ENCODE assay signal across 8 cellular contexts in the genomic region with DNA sequence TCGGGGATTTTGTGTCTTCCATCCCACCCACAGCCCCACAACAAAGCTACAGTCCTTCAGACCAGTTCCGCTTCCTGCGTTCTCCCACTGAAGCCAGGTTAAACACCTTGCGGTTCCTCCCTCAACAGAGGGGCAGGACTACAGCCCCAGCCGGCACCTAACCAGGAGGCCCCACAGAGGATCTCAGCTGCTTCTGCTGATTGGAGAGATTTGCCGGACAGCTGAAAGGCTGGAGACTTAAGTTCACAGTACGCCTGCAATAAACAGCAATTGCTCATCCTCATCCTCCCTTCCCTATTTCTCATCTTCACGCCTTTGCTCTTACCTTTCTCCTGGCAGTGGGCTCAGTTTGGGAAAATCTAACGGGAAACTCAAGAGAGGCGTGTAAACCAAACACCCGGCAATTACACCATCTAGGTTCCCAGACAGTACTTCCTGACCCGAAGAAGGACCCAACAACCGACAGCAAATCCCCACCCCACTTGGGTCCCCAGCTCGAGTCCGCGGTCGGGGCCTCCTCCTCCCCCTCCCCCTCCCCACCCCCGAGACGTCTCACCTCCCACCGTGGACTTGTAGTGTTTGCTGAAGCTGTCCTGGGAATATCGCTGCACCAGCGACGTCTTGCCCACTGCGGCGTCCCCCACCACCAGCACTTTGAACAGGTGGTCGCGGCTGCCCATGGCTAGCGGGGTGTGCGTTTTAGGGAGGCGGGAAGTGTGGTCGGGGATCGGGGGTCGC. TPM values are rescaled to one million over a fixed set of nuclear protein-coding genes. Genes with fewer than 3 reads are reported as not detected.
DNase-seq lines count a peak whose midpoint lies in the region; ATAC-seq, FAIRE-seq and TF ChIP-seq lines count a peak whose summit lies in the region.

No MANE protein-coding gene starts in this region.

- in situ Hi-C loops in GM13977 (cut with MboI; ENCODE audit: low pct_unique_long_range_greater_than_20kb, low sequenced_read_pairs, unreplicated experiment), result loop anchor here (25.0 kb wide), 1 partner anchor 338 kb away; a partner anchor contains a TSS

- peaks cover 6% of the 10 kb centered on the region for H3K4me1 ChIP-seq in HUES64 (ENCODE audit: insufficient read depth, low read length)
- peaks cover 8% of the 10 kb centered on the region for H3K4me1 ChIP-seq in endothelial cell of umbilical vein (ENCODE audit: control insufficient read depth, extremely low read depth, insufficient read depth, low read length)
- H3K4me1 ChIP-seq in thoracic aorta (ENCODE audit: control insufficient read depth in 1 of 2, low read depth in 2 of 2), result peaks cover 14 to 21% of the 10 kb centered on the region in 2 donors

- CTCF ChIA-PET in activated CD8-positive, alpha-beta T cell treated with anti-CD3 and anti-CD28 coated beads, Interleukin-2, amount 10 ng/mL, durations not matched to agents 7 days and 5 days (lab: Charles Lee), result interaction anchor here (0.9 to 7.0 kb wide), 14 partner anchors 8 to 289 kb away, joined by 3 to 49 read pairs (median 5); no protein-coding TSS in a partner anchor
- CTCF ChIA-PET in endothelial cell of umbilical vein (lab: Charles Lee), result interaction anchor here (0.6 to 5.5 kb wide), 10 partner anchors 9 to 1275 kb away, joined by 3 to 30 read pairs (median 6); no protein-coding TSS in a partner anchor

- FAIRE-seq in endothelial cell of umbilical vein (lab: Jason Lieb, UNC), result peak; percentile 12

- H3K4me1 Mint-ChIP-seq in activated CD8-positive, alpha-beta T cell treated with anti-CD3 and anti-CD28 coated beads, Interleukin-2, amount 10 ng/mL, durations not matched to agents 7 days and 5 days (ENCODE audit: low read depth), result peaks cover 56% of the 10 kb centered on the region
- peaks cover 28 to 68% (median 63%) of the 10 kb centered on the region in 4 donors for H3K4me1 Mint-ChIP-seq in naive thymus-derived CD8-positive, alpha-beta T cell

- POLR2A ChIA-PET in activated CD8-positive, alpha-beta T cell treated with anti-CD3 and anti-CD28 coated beads, Interleukin-2, amount 10 ng/mL, durations not matched to agents 7 days and 5 days (lab: Charles Lee), result interaction anchor here (0.7 to 2.6 kb wide), 12 partner anchors 8 to 204 kb away, joined by 3 to 26 read pairs (median 4); a partner anchor contains a TSS
- POLR2A ChIA-PET in endothelial cell of umbilical vein (lab: Charles Lee), result no interaction called here
- POLR2A ChIA-PET in naive thymus-derived CD8-positive, alpha-beta T cell (lab: Charles Lee), result interaction anchor here (0.5 to 5.5 kb wide), 14 partner anchors 9 to 173 kb away, joined by 3 to 84 read pairs (median 6); a partner anchor contains a TSS

- dilution Hi-C loops in endothelial cell of umbilical vein (cut with MboI; ENCODE audit: extremely low pct_ligation_motif_present, low sequenced_read_pairs), result no loop called here

- H3K27ac Mint-ChIP-seq in activated CD8-positive, alpha-beta T cell treated with anti-CD3 and anti-CD28 coated beads, Interleukin-2, amount 10 ng/mL, durations not matched to agents 7 days and 5 days, result peak overlapping the region; percentile 92
- peak overlapping the region; percentile 97 to 98 (median 98) for H3K27ac Mint-ChIP-seq in naive thymus-derived CD8-positive, alpha-beta T cell

- H3K9me3 Mint-ChIP-seq in activated CD8-positive, alpha-beta T cell treated with anti-CD3 and anti-CD28 coated beads, Interleukin-2, amount 10 ng/mL, durations not matched to agents 7 days and 5 days (ENCODE audit: insufficient read depth), result no peaks in the 10 kb centered on the region
- no peaks in the 10 kb centered on the region for H3K9me3 Mint-ChIP-seq in naive thymus-derived CD8-positive, alpha-beta T cell

- DNase-seq in GM13977 (ENCODE audit: low spot score) (peak; percentile 42), endothelial cell of umbilical vein (ENCODE audit: low read depth, low spot score) (peak; percentile 41), thoracic aorta (ENCODE audit: low spot score) (no peak), cerebellum (ENCODE audit: low spot score) (no peak)
- peak; percentile 65 for DNase-seq in activated CD8-positive, alpha-beta T cell treated with anti-CD3 and anti-CD28 coated beads, Interleukin-2, amount 10 ng/mL, durations not matched to agents 7 days and 5 days
- peak; percentile 9 to 69 (median 38) for DNase-seq in naive thymus-derived CD8-positive, alpha-beta T cell

- peak overlapping the region; percentile 87 for H3K4me2 ChIP-seq in endothelial cell of umbilical vein (ENCODE audit: insufficient read depth, low read length)

- H3K27ac ChIP-seq in HUES64 (ENCODE audit: low read depth, low read length) (no peak overlapping the region), endothelial cell of umbilical vein (ENCODE audit: insufficient read depth, low read depth, low read length) (no peak overlapping the region), thoracic aorta (peak overlapping the region; percentile 80 to 86)

- H3K4me3 Mint-ChIP-seq in activated CD8-positive, alpha-beta T cell treated with anti-CD3 and anti-CD28 coated beads, Interleukin-2, amount 10 ng/mL, durations not matched to agents 7 days and 5 days, result peak overlapping the region; percentile 97
- peak overlapping the region; percentile 89 to 99 (median 94) for H3K4me3 Mint-ChIP-seq in naive thymus-derived CD8-positive, alpha-beta T cell

- no peaks in the 10 kb centered on the region for H3K36me3 ChIP-seq in HUES64 (ENCODE audit: insufficient read depth, low read length)
- peaks cover 0 to 2% of the 10 kb centered on the region in 2 experiments for H3K36me3 ChIP-seq in endothelial cell of umbilical vein (ENCODE audit: control insufficient read depth in 2 of 2, extremely low read depth in 1 of 2, insufficient read depth in 2 of 2, low read length in 2 of 2)
- peaks cover 3% of the 10 kb centered on the region for H3K36me3 ChIP-seq in thoracic aorta

- H3K9me1 ChIP-seq in endothelial cell of umbilical vein (replicated peaks; ENCODE audit: control insufficient read depth, extremely low read depth, insufficient read depth, low read length), result no peaks in the 10 kb centered on the region

- H4K20me1 ChIP-seq in endothelial cell of umbilical vein (replicated peaks; ENCODE audit: control insufficient read depth, extremely low read depth, insufficient read depth, low read length), result no peaks in the 10 kb centered on the region

- peaks cover 43% of the 10 kb centered on the region for H3K36me3 Mint-ChIP-seq in activated CD8-positive, alpha-beta T cell treated with anti-CD3 and anti-CD28 coated beads, Interleukin-2, amount 10 ng/mL, durations not matched to agents 7 days and 5 days (ENCODE audit: low read depth)
- H3K36me3 Mint-ChIP-seq in naive thymus-derived CD8-positive, alpha-beta T cell, result peaks cover 0 to 15% (median 15%) of the 10 kb centered on the region in 3 donors

- TF ChIP-seq POLR2A in endothelial cell of umbilical vein (IDR thresholded peaks at IDR 0.05; ENCODE audit: low read depth, low read length), result no peak

- H3K9ac ChIP-seq in HUES64 (ENCODE audit: low read depth, low read length), result peak overlapping the region; percentile 32; the same call in 1 of the 2 replicates
- peak overlapping the region; percentile 39 for H3K9ac ChIP-seq in endothelial cell of umbilical vein (replicated peaks; ENCODE audit: extremely low read depth, insufficient read depth, low read length)

- TF ChIP-seq CTCF in GM13977 (IDR thresholded peaks at IDR 0.05; ENCODE audit: extremely low read depth, insufficient read depth, missing control alignments), result no peak
- TF ChIP-seq CTCF in endothelial cell of umbilical vein (IDR thresholded peaks at IDR 0.05; ENCODE audit: extremely low read depth in 1 of 2, insufficient read depth in 1 of 2, low read depth in 1 of 2, low read length in 2 of 2), result no peak
- no peak for TF ChIP-seq CTCF in thoracic aorta (IDR thresholded peaks at IDR 0.05)

- ATAC-seq in activated CD8-positive, alpha-beta T cell treated with anti-CD3 and anti-CD28 coated beads, Interleukin-2, amount 10 ng/mL, durations not matched to agents 7 days and 5 days, result peak; percentile 52
- peak; percentile 17 to 28 for ATAC-seq in naive thymus-derived CD8-positive, alpha-beta T cell
- no peak for ATAC-seq in thoracic aorta (ENCODE audit: insufficient number of reproducible peaks, low FRiP score, low read depth)
- ATAC-seq in HG02973 (IDR thresholded peaks at IDR 0.05; ENCODE audit: unreplicated experiment), result no peak

- no peaks in the 10 kb centered on the region for H3K27me3 Mint-ChIP-seq in activated CD8-positive, alpha-beta T cell treated with anti-CD3 and anti-CD28 coated beads, Interleukin-2, amount 10 ng/mL, durations not matched to agents 7 days and 5 days (ENCODE audit: low read depth)
- H3K27me3 Mint-ChIP-seq in naive thymus-derived CD8-positive, alpha-beta T cell, result no peaks in the 10 kb centered on the region

- intact Hi-C loops in endothelial cell of umbilical vein (cut with micrococcal nuclease), result loop anchor here (1.0 kb wide), 1 partner anchor 24 kb away; a partner anchor contains a TSS

- H3K9me3 ChIP-seq in HUES64 (ENCODE audit: insufficient read depth, low read depth, low read length), result 0 out of 2 replicates have a peak, but pooled peaks cover 9% of the 10 kb centered on the region
- H3K9me3 ChIP-seq in endothelial cell of umbilical vein (replicated peaks; ENCODE audit: control insufficient read depth, insufficient read depth, low read length), result no peaks in the 10 kb centered on the region
- no peaks in the 10 kb centered on the region for H3K9me3 ChIP-seq in thoracic aorta

- H3K27me3 ChIP-seq in HUES64 (ENCODE audit: insufficient read depth, low read length) (peaks cover 37% of the 10 kb centered on the region), endothelial cell of umbilical vein (ENCODE audit: control insufficient read depth in 2 of 2, insufficient read depth in 2 of 2, low read length in 2 of 2) (no peaks in the 10 kb centered on the region), thoracic aorta (replicated peaks; ENCODE audit: insufficient read depth) (no peaks in the 10 kb centered on the region)

- no TSS peak for BruUV-seq in endothelial cell of umbilical vein (replicated peaks; lab: Mats Ljungman, UMichigan)

- H3K4me3 ChIP-seq in HUES64 (ENCODE audit: low read length), result peak overlapping the region; percentile 78
- peak overlapping the region; percentile 55 to 88 (median 59) for H3K4me3 ChIP-seq in endothelial cell of umbilical vein (replicated peaks in 1 of 3; ENCODE audit: insufficient read depth in 1 of 3, low read depth in 1 of 3, low read length in 3 of 3)
- peak overlapping the region; percentile 85 for H3K4me3 ChIP-seq in thoracic aorta

- H2AFZ ChIP-seq in endothelial cell of umbilical vein (ENCODE audit: low read depth, low read length), result peak overlapping the region; percentile 69

- H3K79me2 ChIP-seq in endothelial cell of umbilical vein (ENCODE audit: control insufficient read depth, insufficient read depth, low read length), result no peaks in the 10 kb centered on the region

- 5% methylated on average over 33 of the region's 33 CpGs for WGBS in HUES64

RNA-seq across cellular contexts. Expression of a gene that starts 0.8 kb away (rescaled TPM):
- polyA plus RNA-seq in HUES64 (2013, experiment 1 of 2), result 6.5 TPM
- 8.9 TPM for polyA plus RNA-seq in HUES64 (2013, experiment 2 of 2)
- 10 to 100 TPM; 42.5 to 42.7 TPM for total RNA-seq in activated CD8-positive, alpha-beta T cell treated with anti-CD3 and anti-CD28 coated beads, Interleukin-2, amount 10 ng/mL, durations not matched to agents 7 days and 5 days
- total RNA-seq in endothelial cell of umbilical vein (18.8 and 23.0 TPM in 2 replicates), thoracic aorta (10 to 100 TPM; 23.5 to 47.2 TPM), cerebellum (3.4 TPM)
- 16.8 and 18.1 TPM in 2 replicates for polyA plus RNA-seq in endothelial cell of umbilical vein
- 11.9 and 13.4 TPM in 2 replicates for polyA plus RNA-seq in endothelial cell of umbilical vein (2011; cell fraction: cytosol; rRNA removed)
- 12.9 and 13.9 TPM in 2 replicates for polyA plus RNA-seq in endothelial cell of umbilical vein (2011; cell fraction: nucleus; rRNA removed)
- 28.1 and 30.2 TPM in 2 replicates for polyA plus RNA-seq in endothelial cell of umbilical vein (2012)
- polyA minus RNA-seq in endothelial cell of umbilical vein, result 20.7 and 22.3 TPM in 2 replicates
- 9.7 TPM for polyA minus RNA-seq in endothelial cell of umbilical vein (2011; cell fraction: cytosol; rRNA and poly(A)+ RNA removed)
- 7.0 and 7.1 TPM in 2 replicates for polyA minus RNA-seq in endothelial cell of umbilical vein (2011; cell fraction: nucleus; rRNA and poly(A)+ RNA removed)
- 10 to 100 TPM; 50.2 to 50.3 TPM for total RNA-seq in naive thymus-derived CD8-positive, alpha-beta T cell
- 100 to 1,000 TPM in 1 of 3 donors, 10 to 100 TPM in 2; 71.3 to 113 (median 84.6) TPM for polyA plus RNA-seq in naive thymus-derived CD8-positive, alpha-beta T cell

RNA-seq across cellular contexts. Expression of a gene that starts 24.5 kb away (rescaled TPM):
- 264 TPM for polyA plus RNA-seq in HUES64 (2013, experiment 1 of 2)
- polyA plus RNA-seq in HUES64 (2013, experiment 2 of 2), result 318 TPM
- total RNA-seq in activated CD8-positive, alpha-beta T cell treated with anti-CD3 and anti-CD28 coated beads, Interleukin-2, amount 10 ng/mL, durations not matched to agents 7 days and 5 days, result 100 to 1,000 TPM; 236 to 237 TPM
- total RNA-seq in endothelial cell of umbilical vein (282 and 288 TPM in 2 replicates), thoracic aorta (100 to 1,000 TPM in 1 of 2 donors, 10 to 100 TPM in 1; 80.6 to 116 TPM), cerebellum (189 TPM)
- 40.2 and 53.7 TPM in 2 replicates for polyA plus RNA-seq in endothelial cell of umbilical vein
- 46.4 and 48.7 TPM in 2 replicates for polyA plus RNA-seq in endothelial cell of umbilical vein (2011; cell fraction: cytosol; rRNA removed)
- 24.7 and 36.7 TPM in 2 replicates for polyA plus RNA-seq in endothelial cell of umbilical vein (2011; cell fraction: nucleus; rRNA removed)
- polyA plus RNA-seq in endothelial cell of umbilical vein (2012), result 57.5 and 91.8 TPM in 2 replicates
- 167 and 205 TPM in 2 replicates for polyA minus RNA-seq in endothelial cell of umbilical vein
- polyA minus RNA-seq in endothelial cell of umbilical vein (2011; cell fraction: cytosol; rRNA and poly(A)+ RNA removed), result 89.5 TPM
- 48.1 and 82.6 TPM in 2 replicates for polyA minus RNA-seq in endothelial cell of umbilical vein (2011; cell fraction: nucleus; rRNA and poly(A)+ RNA removed)
- 100 to 1,000 TPM; 110 to 115 TPM for total RNA-seq in naive thymus-derived CD8-positive, alpha-beta T cell
- 10 to 100 TPM; 17.3 to 26.1 (median 18.6) TPM for polyA plus RNA-seq in naive thymus-derived CD8-positive, alpha-beta T cell

RNA-seq across cellular contexts. Expression of a gene that starts 38.6 kb away (rescaled TPM):
- 12.4 TPM for polyA plus RNA-seq in HUES64 (2013, experiment 1 of 2)
- 14.6 TPM for polyA plus RNA-seq in HUES64 (2013, experiment 2 of 2)
- 10 to 100 TPM in 1 of 2 experiments, 1 to 10 TPM in 1; 8.9 to 10.1 TPM for total RNA-seq in activated CD8-positive, alpha-beta T cell treated with anti-CD3 and anti-CD28 coated beads, Interleukin-2, amount 10 ng/mL, durations not matched to agents 7 days and 5 days
- 21.7 and 23.6 TPM in 2 replicates for total RNA-seq in endothelial cell of umbilical vein
- polyA plus RNA-seq in endothelial cell of umbilical vein, result 22.0 and 23.6 TPM in 2 replicates
- polyA plus RNA-seq in endothelial cell of umbilical vein (2011; cell fraction: cytosol; rRNA removed), result 15.6 and 16.1 TPM in 2 replicates
- polyA plus RNA-seq in endothelial cell of umbilical vein (2011; cell fraction: nucleus; rRNA removed), result 24.9 and 27.2 TPM in 2 replicates
- polyA plus RNA-seq in endothelial cell of umbilical vein (2012), result 18.2 and 22.8 TPM in 2 replicates
- polyA minus RNA-seq in endothelial cell of umbilical vein, result 21.8 and 24.8 TPM in 2 replicates
- polyA minus RNA-seq in endothelial cell of umbilical vein (2011; cell fraction: cytosol; rRNA and poly(A)+ RNA removed), result 12.9 TPM
- polyA minus RNA-seq in endothelial cell of umbilical vein (2011; cell fraction: nucleus; rRNA and poly(A)+ RNA removed), result 7.4 and 9.8 TPM in 2 replicates
- total RNA-seq in naive thymus-derived CD8-positive, alpha-beta T cell, result 10 to 100 TPM; 29.0 to 31.0 TPM
- 10 to 100 TPM in 2 of 3 donors, 1 to 10 TPM in 1; 9.0 to 19.3 (median 13.1) TPM for polyA plus RNA-seq in naive thymus-derived CD8-positive, alpha-beta T cell
- 10 to 100 TPM; 26.7 to 64.1 TPM for total RNA-seq in thoracic aorta
- total RNA-seq in cerebellum, result 18.0 TPM

Comparison
In these comparisons a context has a peak if more than half of its experiments do, and no peak if none do; other contexts are left out.
1. DNase-seq: peak in GM13977 (single experiment), activated CD8-positive, alpha-beta T cell treated with anti-CD3 and anti-CD28 coated beads, Interleukin-2, amount 10 ng/mL, durations not matched to agents 7 days and 5 days (single experiment), endothelial cell of umbilical vein (single experiment) and naive thymus-derived CD8-positive, alpha-beta T cell (10 of 10); none in thoracic aorta (single experiment) and cerebellum (single experiment).
2. H3K27ac ChIP-seq: peak in thoracic aorta (2 of 2); none in HUES64 (single experiment) and endothelial cell of umbilical vein (single experiment).
3. ATAC-seq: peak in activated CD8-positive, alpha-beta T cell treated with anti-CD3 and anti-CD28 coated beads, Interleukin-2, amount 10 ng/mL, durations not matched to agents 7 days and 5 days (single experiment) and naive thymus-derived CD8-positive, alpha-beta T cell (2 of 2); none in thoracic aorta (single experiment) and HG02973 (single experiment).
4. Peak in every context shown above with its lines, with median percentiles within 50 percentile points of each other: H3K4me3 ChIP-seq.